ENCODE assay signal across 13 cellular contexts in the genomic region with DNA sequence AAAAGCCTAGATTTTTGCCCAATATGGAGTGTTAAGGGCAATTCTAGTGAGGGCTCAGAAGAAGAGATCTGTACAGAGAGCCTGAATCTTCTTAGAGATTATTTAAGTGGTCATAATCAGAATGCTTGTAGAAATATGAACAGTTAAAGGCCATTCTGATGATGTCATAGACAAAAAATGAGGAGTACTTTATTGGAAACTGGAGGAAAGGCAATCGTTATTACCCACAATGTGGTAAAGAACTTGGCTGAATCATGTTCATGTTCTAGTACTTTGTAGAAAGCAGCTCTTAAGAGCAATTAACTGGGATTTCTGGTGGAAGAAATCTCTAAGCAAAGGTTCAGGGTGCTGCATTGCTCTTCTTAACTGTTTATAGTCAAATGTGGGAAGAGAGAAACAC. TPM values are rescaled to one million over a fixed set of nuclear protein-coding genes. Genes with fewer than 3 reads are reported as not detected.
"Had no signal": no experiment of that assay in that cellular context is flagged by ENCODE, and none has a peak within 500 bp of the region (broad histone marks: within the 10 kb centered on the region; RNA-seq: fewer than 3 reads in every experiment).

No MANE protein-coding gene starts in this region.

- H2AFZ ChIP-seq: hepatocyte had no signal

- H3K4me2 ChIP-seq: hepatocyte had no signal

- H3K79me2 ChIP-seq: hepatocyte had no signal

- DNase-seq: activated CD4-positive, alpha-beta memory T cell treated with anti-CD3 and anti-CD28 coated beads, Interleukin-2, amount 10 ng/mL, durations not matched to agents 7 days and 5 days; activated gamma-delta T cell treated with Interleukin-2 at 50 U/mL for 16 hours; activated naive CD8-positive, alpha-beta T cell treated with anti-CD3 and anti-CD28 coated beads for 36 hours; activated T-cell treated with anti-CD3 and anti-CD28 coated beads, Interleukin-2, amount 50 U/mL, for 72 hours; aorta; right cardiac atrium; spleen; stimulated activated CD4-positive, alpha-beta T cell treated with anti-CD3 and anti-CD28 coated beads, Interleukin-2, amount 100 ng/mL, for 24 hours; stimulated activated naive CD4-positive, alpha-beta T cell had no signal

- H3K27me3 ChIP-seq: cardiac muscle cell, hepatocyte, spleen had no signal

- H3K4me3 ChIP-seq: cardiac muscle cell, hepatocyte, spleen had no signal

- ATAC-seq: activated T-cell treated with anti-CD3 and anti-CD28 coated beads, Interleukin-2, amount 50 U/mL, for 72 hours; right cardiac atrium had no signal

- H3K27ac ChIP-seq: cardiac muscle cell, hepatocyte, spleen, VCaP had no signal

- H3K36me3 ChIP-seq: cardiac muscle cell, spleen had no signal

- H3K4me1 ChIP-seq: spleen had no signal

RNA-seq across cellular contexts. Expression of a gene that starts 36.4 kb away (rescaled TPM):
- total RNA-seq: activated CD4-positive, alpha-beta memory T cell treated with anti-CD3 and anti-CD28 coated beads, Interleukin-2, amount 10 ng/mL, durations not matched to agents 7 days and 5 days; activated naive CD8-positive, alpha-beta T cell treated with anti-CD3 and anti-CD28 coated beads for 36 hours; activated T-cell treated with anti-CD3 and anti-CD28 coated beads, Interleukin-2, amount 50 U/mL, for 72 hours; kidney epithelial cell; spleen had no signal
- polyA plus RNA-seq: aorta had no signal
